8 cellular contexts compared by ENCODE assay signal in the genomic region with DNA sequence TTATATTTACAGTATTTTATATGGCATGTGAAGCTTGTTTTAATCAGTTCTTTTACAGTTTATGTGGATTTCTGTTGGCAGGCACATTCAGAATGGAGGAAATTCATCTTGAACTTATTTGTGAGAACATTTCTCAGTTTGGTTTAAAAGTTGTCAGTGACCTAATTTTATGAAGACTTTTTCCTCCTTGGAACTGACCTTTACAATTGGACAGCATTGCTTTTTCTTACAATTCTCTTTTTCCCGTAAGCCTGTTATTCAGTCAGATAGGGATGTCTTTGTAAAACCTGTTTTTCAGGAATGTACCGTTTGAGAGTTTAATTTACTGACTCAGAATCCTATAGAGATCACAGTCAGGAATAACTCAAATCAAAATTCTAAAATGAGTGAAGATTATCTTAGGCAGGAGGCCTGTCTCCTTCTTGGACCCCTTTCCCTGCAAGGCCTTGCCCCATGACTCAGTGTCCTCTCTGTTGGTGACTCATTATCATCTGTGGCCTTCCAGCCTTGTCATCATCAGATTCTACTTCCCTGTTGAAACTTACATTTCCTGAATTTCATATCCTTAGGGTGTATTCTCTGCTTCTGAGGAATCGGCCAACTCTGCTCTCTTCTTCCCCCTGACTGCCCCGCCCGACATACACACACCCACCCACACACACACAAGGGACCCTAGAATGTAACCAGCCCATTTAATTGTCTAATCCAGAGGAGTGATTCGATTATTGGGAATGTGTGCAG.
DNase-seq lines count a peak whose midpoint lies in the region; ATAC-seq lines count a peak whose summit lies in the region.

No MANE protein-coding gene starts in this region.

- DNase-seq in EL = peak; percentile 94
- DNase-seq in SIG-M5 treated with dmso at 0.1 percent for 504 hours (lab: John Stamatoyannopoulos, UW; ENCODE audit: unreplicated experiment) = peak; percentile 89
- peak; percentile 63 for DNase-seq in glomerular endothelial cell (ENCODE audit: extremely low read depth, low read depth, low spot score)
- peak; percentile 91 for DNase-seq in renal cortical epithelial cell (ENCODE audit: low read depth)
- DNase-seq in NCI-H146 treated with DMSO at 0.1 percent for 48 hours (lab: John Stamatoyannopoulos, UW; ENCODE audit: unreplicated experiment) = no peak
- no peak for DNase-seq in NCI-H128 (lab: John Stamatoyannopoulos, UW; ENCODE audit: unreplicated experiment)
- DNase-seq in cortex of kidney (lab: John Stamatoyannopoulos, UW) = no peak

- no peak for ATAC-seq in GM18861 (IDR thresholded peaks at IDR 0.05; ENCODE audit: unreplicated experiment)

Comparison
In these comparisons a context has a peak if more than half of its experiments do, and no peak if none do; other contexts are left out.
1. DNase-seq: peak in EL (single experiment), SIG-M5 treated with dmso at 0.1 percent for 504 hours (single experiment), glomerular endothelial cell (single experiment) and renal cortical epithelial cell (single experiment); none in NCI-H146 treated with DMSO at 0.1 percent for 48 hours (single experiment), NCI-H128 (single experiment) and cortex of kidney (single experiment).